Comparison of ENCODE assay signal across 8 cellular contexts in genomic region chr19:38932425-38933179, GRCh38. TPM values are rescaled to one million over a fixed set of nuclear protein-coding genes. Genes with fewer than 3 reads are reported as not detected.
DNase-seq lines count a peak whose midpoint lies in the region; ATAC-seq lines count a peak whose summit lies in the region.

No MANE protein-coding gene starts in this region.

- no peak overlapping the region for H2BK5ac ChIP-seq in mesenchymal stem cell (ENCODE audit: low read depth, low read length, poor library complexity, severe bottlenecking)

- H3K27me3 ChIP-seq in mesenchymal stem cell (ENCODE audit: control insufficient read depth in 1 of 2, insufficient read depth in 1 of 2, low read length in 2 of 2), result no peaks in the 10 kb centered on the region

- peak overlapping the region; percentile 76 for H4K91ac ChIP-seq in mesenchymal stem cell (ENCODE audit: low read length)

- H3K27ac ChIP-seq in mesenchymal stem cell (ENCODE audit: low read length, poor library complexity, severe bottlenecking), result no peak overlapping the region

- peak overlapping the region; percentile 0 for H4K8ac ChIP-seq in mesenchymal stem cell (ENCODE audit: low read length)

- H3K79me1 ChIP-seq in mesenchymal stem cell (replicated peaks; ENCODE audit: low read length, poor library complexity, severe bottlenecking), result peaks cover 27% of the 10 kb centered on the region

- no peak overlapping the region for H3K23ac ChIP-seq in mesenchymal stem cell (ENCODE audit: low read length in 2 of 2)

- 96% methylated on average over 28 of the region's 29 CpGs for WGBS in mesenchymal stem cell

- no peak overlapping the region for H3K14ac ChIP-seq in mesenchymal stem cell (ENCODE audit: low read length in 2 of 2)

- no peak overlapping the region for H2BK12ac ChIP-seq in mesenchymal stem cell (ENCODE audit: low read length in 2 of 2)

- H2BK15ac ChIP-seq in mesenchymal stem cell (ENCODE audit: low read depth, poor library complexity, severe bottlenecking), result no peak overlapping the region

- H3K9me3 ChIP-seq in mesenchymal stem cell (ENCODE audit: control insufficient read depth, low read length), result no peaks in the 10 kb centered on the region

- H3K36me3 ChIP-seq in mesenchymal stem cell (ENCODE audit: control insufficient read depth in 1 of 2, insufficient read depth in 2 of 2, low read depth in 1 of 2, low read length in 2 of 2), result peaks cover 23 to 26% of the 10 kb centered on the region in 2 experiments

- no peak overlapping the region for H3K18ac ChIP-seq in mesenchymal stem cell (ENCODE audit: low read depth in 1 of 2, low read length in 2 of 2)

- DNase-seq in activated naive CD4-positive, alpha-beta T cell treated with Interleukin-2 at 50 U/mL for 16 hours, result peak; percentile 34
- no peak for DNase-seq in activated naive CD4-positive, alpha-beta T cell (lab: John Stamatoyannopoulos, UW)
- DNase-seq in NCI-H146 treated with DMSO at 0.1 percent for 48 hours (lab: John Stamatoyannopoulos, UW; ENCODE audit: unreplicated experiment), result peak; percentile 9
- peak; percentile 52 for DNase-seq in amniotic epithelial cell (ENCODE audit: low read depth)
- DNase-seq in mesenchymal stem cell, result peak; percentile 59
- DNase-seq in middle frontal gyrus (ENCODE audit: extremely low spot score, low spot score), result no peak

- no peak overlapping the region for H2BK120ac ChIP-seq in mesenchymal stem cell (ENCODE audit: low read depth, low read length)

- no peak overlapping the region for H3K4me2 ChIP-seq in mesenchymal stem cell (ENCODE audit: low read length, poor library complexity, severe bottlenecking)

- H3K4me3 ChIP-seq in mesenchymal stem cell (ENCODE audit: insufficient read depth in 1 of 2, low read depth in 1 of 2, low read length in 2 of 2), result no peak overlapping the region

- no peak overlapping the region for H2AFZ ChIP-seq in mesenchymal stem cell (ENCODE audit: low read depth, low read length)

- H3K4ac ChIP-seq in mesenchymal stem cell (ENCODE audit: low read depth in 1 of 2, low read length in 2 of 2), result no peak overlapping the region

- ATAC-seq in GM21526 (IDR thresholded peaks at IDR 0.05; ENCODE audit: low FRiP score, unreplicated experiment) (no peak), GM21367 (IDR thresholded peaks at IDR 0.05; ENCODE audit: unreplicated experiment) (no peak)

- no peak overlapping the region for H3K9ac ChIP-seq in mesenchymal stem cell (ENCODE audit: low read length)

- H2AK5ac ChIP-seq in mesenchymal stem cell (ENCODE audit: low read length, severe bottlenecking), result peak overlapping the region; percentile 1

- H3K4me1 ChIP-seq in mesenchymal stem cell (ENCODE audit: control insufficient read depth, insufficient read depth, low read depth, low read length), result peaks cover 10% of the 10 kb centered on the region

RNA-seq across cellular contexts. Expression of gene MRPS12, which starts 1.9 kb away (rescaled TPM):
- 48.5 TPM for polyA plus RNA-seq in mesenchymal stem cell (2013, experiment 1 of 2)
- polyA plus RNA-seq in mesenchymal stem cell (2013, experiment 2 of 2), result 46.2 TPM

RNA-seq across cellular contexts. Expression of gene SARS2, which starts 2.0 kb away (rescaled TPM):
- polyA plus RNA-seq in mesenchymal stem cell (2013, experiment 1 of 2), result 17.6 TPM
- 15.2 TPM for polyA plus RNA-seq in mesenchymal stem cell (2013, experiment 2 of 2)

RNA-seq across cellular contexts. Expression of gene CCER2, which starts 20.6 kb away (rescaled TPM):
- not detected for polyA plus RNA-seq in mesenchymal stem cell (2013, experiment 1 of 2)
- polyA plus RNA-seq in mesenchymal stem cell (2013, experiment 2 of 2), result 0.05 TPM

RNA-seq across cellular contexts. Expression of gene NFKBIB, which starts 32.8 kb away (rescaled TPM):
- 23.4 TPM for polyA plus RNA-seq in mesenchymal stem cell (2013, experiment 1 of 2)
- polyA plus RNA-seq in mesenchymal stem cell (2013, experiment 2 of 2), result 24.8 TPM

RNA-seq across cellular contexts. Expression of gene SIRT2, which starts 33.2 kb away (rescaled TPM):
- 57.6 TPM for polyA plus RNA-seq in mesenchymal stem cell (2013, experiment 1 of 2)
- 54.9 TPM for polyA plus RNA-seq in mesenchymal stem cell (2013, experiment 2 of 2)

Comparison
In these comparisons a context has a peak if more than half of its experiments do, and no peak if none do; other contexts are left out.
1. DNase-seq: peak in activated naive CD4-positive, alpha-beta T cell treated with Interleukin-2 at 50 U/mL for 16 hours (single experiment), NCI-H146 treated with DMSO at 0.1 percent for 48 hours (single experiment), amniotic epithelial cell (single experiment) and mesenchymal stem cell (single experiment); none in activated naive CD4-positive, alpha-beta T cell (0 of 4) and middle frontal gyrus (single experiment).